ENCODE assay signal across 15 cellular contexts in the genomic region with DNA sequence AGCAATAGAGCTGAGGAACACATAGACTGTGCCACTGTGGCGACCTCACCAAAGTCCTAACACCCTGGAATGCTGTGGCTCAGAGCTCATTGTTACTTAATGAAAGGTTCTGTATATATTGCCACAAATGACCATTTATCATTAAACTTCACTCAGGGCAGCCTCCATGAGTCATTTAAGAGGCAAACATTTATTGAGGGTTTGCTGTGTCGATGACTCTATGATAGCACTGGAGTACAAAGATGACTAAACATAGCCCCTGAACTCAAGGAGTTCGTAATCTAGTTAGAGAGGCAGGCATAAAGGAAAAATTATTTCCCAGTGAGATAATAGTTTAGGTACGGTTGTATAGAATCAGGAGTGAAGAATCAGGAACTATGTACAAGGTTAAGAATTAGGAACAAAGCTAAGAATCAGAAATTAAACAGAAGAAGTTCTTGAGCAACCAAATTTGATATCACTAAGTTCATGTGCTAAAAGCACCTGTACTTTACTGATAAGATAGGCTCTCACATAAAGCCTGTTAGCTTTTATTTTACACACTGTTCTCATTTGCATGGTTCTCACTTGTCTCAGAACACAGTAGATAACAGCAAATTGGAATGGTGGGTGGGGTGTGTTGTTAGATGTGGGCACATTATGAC. TPM values are rescaled to one million over a fixed set of nuclear protein-coding genes. Genes with fewer than 3 reads are reported as not detected.
DNase-seq lines count a peak whose midpoint lies in the region; ATAC-seq and TF ChIP-seq lines count a peak whose summit lies in the region.
"Had no signal": no experiment of that assay in that cellular context is flagged by ENCODE, and none has a peak within 500 bp of the region (broad histone marks: within the 10 kb centered on the region; RNA-seq: fewer than 3 reads in every experiment).

No MANE protein-coding gene starts in this region.

- no peaks in the 10 kb centered on the region for H3K27me3 ChIP-seq in Caco-2 (replicated peaks; ENCODE audit: control insufficient read depth, insufficient read depth, low read length)
- H3K27me3 ChIP-seq in MG63: no peaks in the 10 kb centered on the region
- H3K27me3 ChIP-seq in brain microvascular endothelial cell (replicated peaks): no peaks in the 10 kb centered on the region
- no peaks in the 10 kb centered on the region for H3K27me3 ChIP-seq in left lung
- H3K27me3 ChIP-seq: adrenal gland had no signal

- H3K27ac Mint-ChIP-seq in Caco-2 (ENCODE audit: unreplicated experiment): no peak overlapping the region
- H3K27ac Mint-ChIP-seq: GM23338 had no signal

- intact Hi-C loops in Caco-2 (cut with micrococcal nuclease; ENCODE audit: unreplicated experiment) (no loop called here), left lung (cut with DNase I) (no loop called here), Right ventricle myocardium superior (cut with DNase I) (no loop called here)

- H3K9me3 ChIP-seq in Caco-2 (no peaks in the 10 kb centered on the region), MG63 (no peaks in the 10 kb centered on the region), left lung (no peaks in the 10 kb centered on the region)
- H3K9me3 ChIP-seq: adrenal gland had no signal

- no peak overlapping the region for H3K4me3 Mint-ChIP-seq in Caco-2 (ENCODE audit: unreplicated experiment)
- H3K4me3 Mint-ChIP-seq: CD14-positive monocyte, GM23338 had no signal

- ATAC-seq in left lung (peak; percentile 52), HG02588 (IDR thresholded peaks at IDR 0.05; ENCODE audit: unreplicated experiment) (no peak), Right ventricle myocardium superior (ENCODE audit: poor library complexity) (no peak)
- ATAC-seq: GM23338 had no signal

- in situ Hi-C loops in brain microvascular endothelial cell (cut with HindIII; ENCODE audit: low pct_ligation_motif_present, low sequenced_read_pairs): no loop called here

- DNase-seq in Caco-2: peak; percentile 25 to 41
- peak; percentile 19 for DNase-seq in MG63
- DNase-seq in brain microvascular endothelial cell: peak; percentile 77
- no peak for DNase-seq in left lung
- no peak for DNase-seq in activated CD4-positive, alpha-beta T cell treated with anti-CD3 and anti-CD28 coated beads for 48 hours
- no peak for DNase-seq in Right ventricle myocardium superior
- no peak for DNase-seq in retina
- DNase-seq: islet precursor cell; NCI-H1092; NCI-H526; stimulated activated CD4-positive, alpha-beta T cell treated with anti-CD3 and anti-CD28 coated beads, Interleukin-2, amount 100 ng/mL, for 24 hours had no signal

- peaks cover 20% of the 10 kb centered on the region for H3K36me3 Mint-ChIP-seq in Caco-2 (ENCODE audit: insufficient read depth, unreplicated experiment)

- H3K9me3 Mint-ChIP-seq in Caco-2 (ENCODE audit: unreplicated experiment): no peaks in the 10 kb centered on the region
- H3K9me3 Mint-ChIP-seq: GM23338 had no signal

- CTCF ChIA-PET in Caco-2 (lab: Charles Lee): interaction anchor here (1.1 kb wide), 1 partner anchor 36 kb away, joined by 6 read pairs; no protein-coding TSS in a partner anchor

- TF ChIP-seq CTCF in Caco-2 (IDR thresholded peaks at IDR 0.05; ENCODE audit: insufficient read depth in 1 of 2, low read depth in 1 of 2, low read length in 1 of 2, severe bottlenecking in 1 of 2, unreplicated experiment in 1 of 2): no peak
- no peak for TF ChIP-seq CTCF in brain microvascular endothelial cell (IDR thresholded peaks at IDR 0.05; ENCODE audit: low read depth, low read length, missing control alignments)
- no peak for TF ChIP-seq CTCF in left lung (IDR thresholded peaks at IDR 0.05)

- POLR2A ChIA-PET in Caco-2 (lab: Charles Lee): interaction anchor here (0.9 to 2.0 kb wide), 2 partner anchors 8 to 47 kb away, joined by 3 to 7 read pairs; partner anchors contain the start of genes ENTPD7 and SLC25A28

- H3K4me1 Mint-ChIP-seq in Caco-2 (ENCODE audit: low read depth, unreplicated experiment): peaks cover 27% of the 10 kb centered on the region
- H3K4me1 Mint-ChIP-seq: GM23338 had no signal

- no peaks in the 10 kb centered on the region for H3K27me3 Mint-ChIP-seq in Caco-2 (ENCODE audit: insufficient read depth, unreplicated experiment)

- H3K4me3 ChIP-seq in Caco-2 (ENCODE audit: low read depth, low read length) (no peak overlapping the region), MG63 (no peak overlapping the region), brain microvascular endothelial cell (ENCODE audit: low read depth, low read length) (no peak overlapping the region), left lung (no peak overlapping the region)
- H3K4me3 ChIP-seq: adrenal gland, GM23338 had no signal

- peaks cover 17% of the 10 kb centered on the region for H3K4me1 ChIP-seq in Caco-2
- H3K4me1 ChIP-seq in left lung: peaks cover 0 to 6% of the 10 kb centered on the region in 2 donors
- H3K4me1 ChIP-seq: adrenal gland had no signal

- H3K36me3 ChIP-seq in Caco-2 (ENCODE audit: control insufficient read depth, insufficient read depth, low read length) (no peaks in the 10 kb centered on the region; the same call in none of the 2 replicates), MG63 (peaks cover 41% of the 10 kb centered on the region), brain microvascular endothelial cell (replicated peaks) (peaks cover 25% of the 10 kb centered on the region), left lung (peaks cover 0 to 53% of the 10 kb centered on the region in 2 donors)
- H3K36me3 ChIP-seq: adrenal gland had no signal

- BruUV-seq in Caco-2 (replicated peaks; lab: Mats Ljungman, UMichigan): no TSS peak

- H3K27ac ChIP-seq in brain microvascular endothelial cell (peak overlapping the region; percentile 51), left lung (no peak overlapping the region)

RNA-seq across cellular contexts. Expression of gene ENTPD7, which starts 7.9 kb away (rescaled TPM):
- total RNA-seq in Caco-2 (2022) (35.5 and 36.0 TPM in 2 replicates), left lung (10 to 100 TPM; 16.6 to 17.1 TPM), Right ventricle myocardium superior (1.5 TPM)
- 9.8 and 11.8 TPM in 2 replicates for total RNA-seq in MG63 (2014; rRNA removed; shearing (Covaris generic); ENCODE audit: low replicate concordance)

RNA-seq across cellular contexts. Expression of gene SLC25A28, which starts 47.0 kb away (rescaled TPM):
- 33.8 and 36.7 TPM in 2 replicates for total RNA-seq in Caco-2 (2022)
- 20.0 and 35.3 TPM in 2 replicates for total RNA-seq in MG63 (2014; rRNA removed; shearing (Covaris generic); ENCODE audit: low replicate concordance)
- 10 to 100 TPM; 32.5 to 55.8 TPM for total RNA-seq in left lung
- 40.9 TPM for total RNA-seq in Right ventricle myocardium superior

Comparison
In these comparisons a context has a peak if more than half of its experiments do, and no peak if none do; other contexts are left out.
1. DNase-seq: peak in Caco-2 (2 of 2), MG63 (single experiment) and brain microvascular endothelial cell (single experiment); none in left lung (0 of 2), activated CD4-positive, alpha-beta T cell treated with anti-CD3 and anti-CD28 coated beads for 48 hours (single experiment), Right ventricle myocardium superior (single experiment) and retina (single experiment).